ENCODE assay signal across 14 cellular contexts in genomic region chr9:121876658-121877271, GRCh38.
A peak's percentile ranks its signal among the peaks of the same experiment; 100 is the strongest.
DNase-seq lines count a peak whose midpoint lies in the region; ATAC-seq and TF ChIP-seq lines count a peak whose summit lies in the region.
"Had no signal": no experiment of that assay in that cellular context is flagged by ENCODE, and none has a peak within 500 bp of the region (broad histone marks: within the 10 kb centered on the region; RNA-seq: fewer than 3 reads in every experiment).

No MANE protein-coding gene starts in this region.

- H3K36me3 ChIP-seq in heart right ventricle (no peaks in the 10 kb centered on the region), smooth muscle cell (ENCODE audit: low read depth) (no peaks in the 10 kb centered on the region)

- peaks cover 0 to 13% (median 5%) of the 10 kb centered on the region in 9 donors for H3K4me1 ChIP-seq in heart right ventricle
- H3K4me1 ChIP-seq in smooth muscle cell (ENCODE audit: low read depth), result no peaks in the 10 kb centered on the region

- H3K27ac ChIP-seq in heart right ventricle, result peak overlapping the region in 1 of 10 donors; percentile 43
- no peak overlapping the region for H3K27ac ChIP-seq in smooth muscle cell (ENCODE audit: low read depth)

- H2AFZ ChIP-seq in smooth muscle cell (ENCODE audit: low read depth), result no peak overlapping the region

- H3K27me3 ChIP-seq in heart right ventricle (no peaks in the 10 kb centered on the region), smooth muscle cell (ENCODE audit: low read depth) (no peaks in the 10 kb centered on the region)

- no peaks in the 10 kb centered on the region for H3K9me3 ChIP-seq in heart right ventricle
- H3K9me3 ChIP-seq in smooth muscle cell (replicated peaks; ENCODE audit: low read depth), result no peaks in the 10 kb centered on the region

- H4K20me1 ChIP-seq in smooth muscle cell (ENCODE audit: low read depth), result no peaks in the 10 kb centered on the region

- H3F3A ChIP-seq in smooth muscle cell (ENCODE audit: low read depth), result peaks cover 6% of the 10 kb centered on the region

- no peak overlapping the region for H3K4me3 ChIP-seq in astrocyte of the cerebellum (ENCODE audit: low read depth, low read length)
- no peak overlapping the region for H3K4me3 ChIP-seq in heart right ventricle
- no peak overlapping the region for H3K4me3 ChIP-seq in smooth muscle cell

- intact Hi-C loops in heart right ventricle (cut with DNase I), result loop anchor here in 2 of 10 donors (10.0 kb wide), 2 partner anchors 108 to 192 kb away; no protein-coding TSS in a partner anchor

- peak; percentile 23 to 95 (median 74) for ATAC-seq in heart right ventricle
- ATAC-seq in activated naive CD4-positive, alpha-beta T cell treated with anti-CD3 and anti-CD28 coated beads, Interleukin-2, amount 50 U/mL, for 72 hours, result no peak
- ATAC-seq in HG03378 (IDR thresholded peaks at IDR 0.05; ENCODE audit: unreplicated experiment), result no peak
- no peak for ATAC-seq in GM19463 (IDR thresholded peaks at IDR 0.05; ENCODE audit: unreplicated experiment)
- ATAC-seq: activated CD8-positive, alpha-beta memory T cell treated with anti-CD3 and anti-CD28 coated beads, Interleukin-2, amount 10 ng/mL, durations not matched to agents 7 days and 5 days; effector memory CD8-positive, alpha-beta T cell had no signal

- H3K9ac ChIP-seq in smooth muscle cell (ENCODE audit: low read depth), result no peak overlapping the region

- H3K4me2 ChIP-seq in smooth muscle cell, result peak overlapping the region; percentile 14

- in situ Hi-C loops in astrocyte of the cerebellum (cut with HindIII; ENCODE audit: low sequenced_read_pairs), result no loop called here

- no peaks in the 10 kb centered on the region for H3K9me3 Mint-ChIP-seq in activated naive CD4-positive, alpha-beta T cell treated with anti-CD3 and anti-CD28 coated beads, Interleukin-2, amount 50 U/mL, for 72 hours
- H3K9me3 Mint-ChIP-seq: effector memory CD8-positive, alpha-beta T cell had no signal

- no peak for TF ChIP-seq CTCF in astrocyte of the cerebellum (IDR thresholded peaks at IDR 0.05; ENCODE audit: low read depth, low read length, missing control alignments)
- TF ChIP-seq CTCF in heart right ventricle (IDR thresholded peaks at IDR 0.05), result no peak
- no peak for TF ChIP-seq CTCF in smooth muscle cell (IDR thresholded peaks at IDR 0.05; ENCODE audit: borderline replicate concordance, insufficient read depth, poor library complexity, severe bottlenecking)

- 45 to 59% methylated on average over 13 of the region's 13 CpGs for WGBS in heart right ventricle, 2 donors
- 79% methylated on average over 13 of the region's 13 CpGs for WGBS in smooth muscle cell (ENCODE audit: low lambda C conversion rate)

- no peaks in the 10 kb centered on the region for H3K79me2 ChIP-seq in smooth muscle cell (ENCODE audit: low read depth)

- H3K36me3 Mint-ChIP-seq in activated naive CD4-positive, alpha-beta T cell treated with anti-CD3 and anti-CD28 coated beads, Interleukin-2, amount 50 U/mL, for 72 hours, result no peaks in the 10 kb centered on the region
- H3K36me3 Mint-ChIP-seq: activated CD8-positive, alpha-beta memory T cell treated with anti-CD3 and anti-CD28 coated beads, Interleukin-2, amount 10 ng/mL, durations not matched to agents 7 days and 5 days had no signal

- DNase-seq in HCEC 1CT (peak; percentile 67), astrocyte of the cerebellum (ENCODE audit: low read depth) (peak; percentile 69), heart right ventricle (peak in 1 of 2 donors; percentile 35), smooth muscle cell (lab: John Stamatoyannopoulos, UW; ENCODE audit: unreplicated experiment) (no peak), SKM-1 (lab: John Stamatoyannopoulos, UW; ENCODE audit: unreplicated experiment) (no peak)
- DNase-seq in activated naive CD4-positive, alpha-beta T cell treated with anti-CD3 and anti-CD28 coated beads, Interleukin-2, amount 50 U/mL, for 72 hours (ENCODE audit: low spot score in 2 of 2), result no peak
- DNase-seq: activated CD8-positive, alpha-beta memory T cell treated with anti-CD3 and anti-CD28 coated beads, Interleukin-2, amount 10 ng/mL, durations not matched to agents 7 days and 5 days; effector memory CD8-positive, alpha-beta T cell; NCI-H1092; NCI-H526; retina; SHP77 had no signal

- H3K27ac Mint-ChIP-seq in activated naive CD4-positive, alpha-beta T cell treated with anti-CD3 and anti-CD28 coated beads, Interleukin-2, amount 50 U/mL, for 72 hours, result no peak overlapping the region
- H3K27ac Mint-ChIP-seq: activated CD8-positive, alpha-beta memory T cell treated with anti-CD3 and anti-CD28 coated beads, Interleukin-2, amount 10 ng/mL, durations not matched to agents 7 days and 5 days; effector memory CD8-positive, alpha-beta T cell had no signal

Comparison
In these comparisons a context has a peak if more than half of its experiments do, and no peak if none do; other contexts are left out.
1. DNase-seq: peak in HCEC 1CT (single experiment) and astrocyte of the cerebellum (single experiment); none in smooth muscle cell (single experiment), activated naive CD4-positive, alpha-beta T cell treated with anti-CD3 and anti-CD28 coated beads, Interleukin-2, amount 50 U/mL, for 72 hours (0 of 2) and SKM-1 (single experiment).
2. ATAC-seq: peak in heart right ventricle (8 of 8); none in activated naive CD4-positive, alpha-beta T cell treated with anti-CD3 and anti-CD28 coated beads, Interleukin-2, amount 50 U/mL, for 72 hours (0 of 2), HG03378 (single experiment) and GM19463 (single experiment).